In the genomic region with DNA sequence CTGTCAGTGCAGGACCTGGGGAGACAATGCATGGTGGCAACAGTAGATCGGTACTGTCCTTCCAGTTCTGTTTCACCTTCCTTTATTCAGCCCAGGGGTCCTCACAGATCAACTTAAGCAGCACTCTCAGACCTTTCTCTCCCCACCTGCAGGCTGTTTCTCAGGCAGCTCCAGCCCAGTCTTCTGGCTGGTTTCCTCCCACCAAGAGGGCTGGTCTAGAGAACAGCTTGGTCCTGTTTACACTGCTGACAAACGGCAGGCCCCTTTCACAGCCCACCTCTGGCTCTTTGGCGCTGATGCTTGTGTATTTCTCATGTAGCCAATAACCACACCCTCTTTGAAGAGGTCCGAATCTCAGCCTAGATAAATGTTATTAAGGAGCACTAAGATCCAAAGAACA, we compare ENCODE assay signal across 12 cellular contexts.
DNase-seq lines count a peak whose midpoint lies in the region; ATAC-seq and TF ChIP-seq lines count a peak whose summit lies in the region.
"Had no signal": no experiment of that assay in that cellular context is flagged by ENCODE, and none has a peak within 500 bp of the region (broad histone marks: within the 10 kb centered on the region; RNA-seq: fewer than 3 reads in every experiment).

No MANE protein-coding gene starts in this region.

- H3K27me3 Mint-ChIP-seq in naive B cell = no peaks in the 10 kb centered on the region
- H3K27me3 Mint-ChIP-seq: effector memory CD8-positive, alpha-beta T cell had no signal

- ATAC-seq in body of pancreas (no peak), naive B cell (ENCODE audit: low read depth in 2 of 2) (peak in 1 of 2 donors; percentile 27), upper lobe of left lung (ENCODE audit: low FRiP score in 2 of 2) (no peak)
- ATAC-seq: effector memory CD8-positive, alpha-beta T cell; left colon had no signal

- H3K4me1 Mint-ChIP-seq in naive B cell = peaks cover 25 to 32% (median 29%) of the 10 kb centered on the region in 3 donors

- intact Hi-C loops in body of pancreas (cut with DNase I) (no loop called here), prostate gland (cut with DNase I) (no loop called here)

- WGBS in body of pancreas, 2 donors = 24 to 33% methylated on average over 4 of the region's 4 CpGs
- 35 to 36% methylated on average over 4 of the region's 4 CpGs for WGBS in upper lobe of left lung, 2 donors
- WGBS in prostate gland = 32% methylated on average over 4 of the region's 4 CpGs

- H3K27ac Mint-ChIP-seq in naive B cell = peak overlapping the region in 4 of 6 donors; percentile 27 to 82 (median 61)

- CTCF ChIA-PET in HEK293 (lab: Yijun Ruan, JAX) = interaction anchor here (0.5 kb wide), 1 partner anchor 114 kb away, joined by 4 read pairs; no protein-coding TSS in a partner anchor

- H3K27me3 ChIP-seq in body of pancreas (no peaks in the 10 kb centered on the region), BE2C (no peaks in the 10 kb centered on the region), upper lobe of left lung (no peaks in the 10 kb centered on the region), prostate gland (replicated peaks; ENCODE audit: insufficient read depth) (no peaks in the 10 kb centered on the region)
- H3K27me3 ChIP-seq: right lobe of liver had no signal

- TF ChIP-seq CTCF in HEK293 (tag by site-specific recombination; IDR thresholded peaks at IDR 0.05) (no peak), body of pancreas (IDR thresholded peaks at IDR 0.05) (no peak), BE2C (IDR thresholded peaks at IDR 0.05; ENCODE audit: low read depth, low read length) (no peak), upper lobe of left lung (IDR thresholded peaks at IDR 0.05) (no peak), prostate gland (IDR thresholded peaks at IDR 0.05) (no peak)

- peaks cover 0 to 2% (median under 1%) of the 10 kb centered on the region in 7 donors for H3K9me3 Mint-ChIP-seq in naive B cell
- H3K9me3 Mint-ChIP-seq: effector memory CD8-positive, alpha-beta T cell had no signal

- TF ChIP-seq EP300 in upper lobe of left lung (IDR thresholded peaks at IDR 0.05) = no peak

- peaks cover 2 to 3% of the 10 kb centered on the region in 2 donors for H3K36me3 Mint-ChIP-seq in naive B cell

- no peak overlapping the region for H3K27ac ChIP-seq in HEK293 (ENCODE audit: extremely low read depth, low read depth, low read length)
- no peak overlapping the region for H3K27ac ChIP-seq in body of pancreas
- H3K27ac ChIP-seq in upper lobe of left lung = no peak overlapping the region
- no peak overlapping the region for H3K27ac ChIP-seq in prostate gland
- H3K27ac ChIP-seq: right lobe of liver had no signal

- H3K36me3 ChIP-seq in HEK293 (ENCODE audit: control insufficient read depth in 2 of 2, insufficient read depth in 1 of 2, low read length in 2 of 2) (no peaks in the 10 kb centered on the region), body of pancreas (replicated peaks in 1 of 2; ENCODE audit: insufficient read depth in 1 of 2, low read depth in 2 of 2) (no peaks in the 10 kb centered on the region), BE2C (no peaks in the 10 kb centered on the region), upper lobe of left lung (no peaks in the 10 kb centered on the region), prostate gland (no peaks in the 10 kb centered on the region)
- H3K36me3 ChIP-seq: right lobe of liver had no signal

- POLR2A ChIA-PET in HEK293 (lab: Yijun Ruan, JAX) = no interaction called here

- peak overlapping the region in 1 of 8 donors; percentile 37 for H3K4me3 Mint-ChIP-seq in naive B cell

- peaks cover 6% of the 10 kb centered on the region; the same call in 1 of the 2 replicates for H3K4me1 ChIP-seq in HEK293 (ENCODE audit: control insufficient read depth, insufficient read depth, low read length)
- no peaks in the 10 kb centered on the region for H3K4me1 ChIP-seq in body of pancreas
- H3K4me1 ChIP-seq in BE2C = no peaks in the 10 kb centered on the region
- peaks cover 0 to 4% (median 2%) of the 10 kb centered on the region in 4 donors for H3K4me1 ChIP-seq in upper lobe of left lung
- H3K4me1 ChIP-seq in prostate gland (replicated peaks) = no peaks in the 10 kb centered on the region
- H3K4me1 ChIP-seq: right lobe of liver had no signal

- DNase-seq in NCI-H1417 (lab: John Stamatoyannopoulos, UW) (peak in 2 of 3 experiments; percentile 56 to 74), NCI-H1417 treated with DMSO at 0.1 percent for 48 hours (lab: John Stamatoyannopoulos, UW) (no peak), body of pancreas (peak in 3 of 4 donors; percentile 12 to 27 (median 17)), naive B cell (no peak), BE2C (no peak), upper lobe of left lung (no peak), prostate gland (ENCODE audit: low spot score) (no peak)
- DNase-seq: activated T-cell treated with anti-CD3 and anti-CD28 coated beads, Interleukin-2, amount 50 U/mL, for 1 hour; effector memory CD8-positive, alpha-beta T cell; left colon; right lobe of liver had no signal

- TF ChIP-seq POLR2A in body of pancreas (IDR thresholded peaks at IDR 0.05) (no peak), upper lobe of left lung (IDR thresholded peaks at IDR 0.05) (no peak), prostate gland (IDR thresholded peaks at IDR 0.05) (no peak)

- no peak overlapping the region for H3K4me3 ChIP-seq in HEK293 (ENCODE audit: low read depth, low read length)
- H3K4me3 ChIP-seq in body of pancreas = no peak overlapping the region
- no peak overlapping the region for H3K4me3 ChIP-seq in BE2C (ENCODE audit: low read depth, low read length)
- no peak overlapping the region for H3K4me3 ChIP-seq in upper lobe of left lung
- no peak overlapping the region for H3K4me3 ChIP-seq in prostate gland
- H3K4me3 ChIP-seq: right lobe of liver had no signal

- no peaks in the 10 kb centered on the region for H3K9me3 ChIP-seq in HEK293 (ENCODE audit: control insufficient read depth, insufficient read depth, low read depth, low read length)
- no peaks in the 10 kb centered on the region for H3K9me3 ChIP-seq in body of pancreas
- no peaks in the 10 kb centered on the region for H3K9me3 ChIP-seq in BE2C
- no peaks in the 10 kb centered on the region for H3K9me3 ChIP-seq in upper lobe of left lung
- no peaks in the 10 kb centered on the region for H3K9me3 ChIP-seq in prostate gland
- H3K9me3 ChIP-seq: right lobe of liver had no signal

TF ChIP-seq in HEK293, 187 proteins besides CTCF, POLR2A, EP300 and RAD21:
- TF ChIP-seq ZNF157 (tag by site-specific recombination; IDR thresholded peaks at IDR 0.05) (no peak), ZNF341 (tag by site-specific recombination; IDR thresholded peaks at IDR 0.05; ENCODE audit: low read depth) (peak; percentile 49; the same call in 1 of the 2 replicates), SETDB1 (IDR thresholded peaks at IDR 0.05; ENCODE audit: insufficient read length, low read length) (no peak), ZNF610 (tag by site-specific recombination; IDR thresholded peaks at IDR 0.05; ENCODE audit: borderline replicate concordance) (no peak), ZNF138 (tag by site-specific recombination; IDR thresholded peaks at IDR 0.05; ENCODE audit: borderline replicate concordance) (no peak), ZNF48 (tag by site-specific recombination; IDR thresholded peaks at IDR 0.05) (no peak), ZNF335 (tag by site-specific recombination; conservative IDR thresholded peaks at IDR 0.05) (peak; percentile 62), IKZF3 (tag by site-specific recombination; IDR thresholded peaks at IDR 0.05) (no peak), GLI4 (tag by site-specific recombination; IDR thresholded peaks at IDR 0.05) (no peak)
- TF ChIP-seq, protein P1, sequence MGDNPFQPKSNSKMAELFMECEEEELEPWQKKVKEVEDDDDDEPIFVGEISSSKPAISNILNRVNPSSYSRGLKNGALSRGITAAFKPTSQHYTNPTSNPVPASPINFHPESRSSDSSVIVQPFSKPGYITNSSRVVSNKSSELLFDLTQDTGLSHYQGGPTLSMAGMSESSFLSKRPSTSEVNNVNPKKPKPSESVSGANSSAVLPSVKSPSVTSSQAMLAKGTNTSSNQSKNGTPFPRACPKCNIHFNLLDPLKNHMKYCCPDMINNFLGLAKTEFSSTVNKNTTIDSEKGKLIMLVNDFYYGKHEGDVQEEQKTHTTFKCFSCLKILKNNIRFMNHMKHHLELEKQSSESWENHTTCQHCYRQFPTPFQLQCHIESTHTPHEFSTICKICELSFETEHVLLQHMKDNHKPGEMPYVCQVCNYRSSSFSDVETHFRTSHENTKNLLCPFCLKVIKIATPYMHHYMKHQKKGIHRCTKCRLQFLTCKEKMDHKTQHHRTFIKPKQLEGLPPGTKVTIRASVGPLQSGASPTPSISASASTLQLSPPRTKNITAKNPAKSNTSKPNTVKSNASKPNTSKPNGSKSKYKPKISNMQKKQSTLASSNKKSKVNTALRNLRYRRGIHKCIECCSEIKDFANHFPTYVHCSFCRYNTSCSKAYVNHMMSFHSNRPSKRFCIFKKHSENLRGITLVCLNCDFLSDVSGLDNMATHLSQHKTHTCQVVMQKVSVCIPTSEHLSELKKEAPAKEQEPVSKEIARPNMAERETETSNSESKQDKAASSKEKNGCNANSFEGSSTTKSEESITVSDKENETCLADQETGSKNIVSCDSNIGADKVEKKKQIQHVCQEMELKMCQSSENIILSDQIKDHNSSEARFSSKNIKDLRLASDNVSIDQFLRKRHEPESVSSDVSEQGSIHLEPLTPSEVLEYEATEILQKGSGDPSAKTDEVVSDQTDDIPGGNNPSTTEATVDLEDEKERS (tag by site-specific recombination; IDR thresholded peaks at IDR 0.05) = no peak

Comparison
In these comparisons a context has a peak if more than half of its experiments do, and no peak if none do; other contexts are left out.
1. DNase-seq: peak in NCI-H1417 (2 of 3) and body of pancreas (3 of 4); none in NCI-H1417 treated with DMSO at 0.1 percent for 48 hours (single experiment), naive B cell (single experiment), BE2C (single experiment), upper lobe of left lung (0 of 2) and prostate gland (single experiment).